Comparison of ENCODE assay signal across 28 cellular contexts in the genomic region with DNA sequence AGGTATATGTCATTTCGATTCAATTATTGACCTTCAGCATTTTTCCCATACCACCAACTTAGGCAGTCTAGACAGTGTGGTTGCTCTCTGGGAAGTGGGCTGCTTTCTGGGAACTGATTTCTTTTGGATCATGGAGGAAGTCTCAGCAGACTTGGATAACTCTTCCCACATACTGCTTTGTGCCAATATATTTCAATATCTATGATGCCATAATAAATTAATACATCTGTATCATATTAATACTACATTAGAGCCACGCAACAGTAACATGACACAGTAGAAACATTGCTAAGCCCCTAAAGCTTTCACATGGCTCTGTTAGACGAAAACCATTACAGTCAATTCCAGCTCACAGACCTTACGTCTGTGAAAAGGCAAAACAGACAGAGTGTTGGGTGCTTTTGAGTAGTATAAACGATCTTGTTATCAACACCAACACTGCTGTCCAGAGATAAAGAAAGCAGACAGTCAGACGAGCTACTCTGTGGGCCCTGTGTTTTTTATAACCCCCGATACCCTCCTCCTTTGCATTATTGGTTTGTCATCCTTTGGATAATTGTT.
DNase-seq lines count a peak whose midpoint lies in the region; TF ChIP-seq lines count a peak whose summit lies in the region.
"Had no signal": no experiment of that assay in that cellular context is flagged by ENCODE, and none has a peak within 500 bp of the region (broad histone marks: within the 10 kb centered on the region; RNA-seq: fewer than 3 reads in every experiment).

No MANE protein-coding gene starts in this region.

- TF ChIP-seq CTCF in Caco-2 (IDR thresholded peaks at IDR 0.05; ENCODE audit: insufficient read depth in 1 of 2, low read depth in 1 of 2, low read length in 1 of 2, severe bottlenecking in 1 of 2, unreplicated experiment in 1 of 2) = no peak
- no peak for TF ChIP-seq CTCF in SK-N-SH (IDR thresholded peaks at IDR 0.05)
- TF ChIP-seq CTCF in endodermal cell (conservative IDR thresholded peaks at IDR 0.05) = no peak
- no peak for TF ChIP-seq CTCF in nephron progenitor cell (IDR thresholded peaks at IDR 0.05)
- no peak for TF ChIP-seq CTCF in ascending aorta (IDR thresholded peaks at IDR 0.05)

- no peaks in the 10 kb centered on the region for H3K9me2 ChIP-seq in SK-N-SH

- peak in 1 of 2 experiments; percentile 89; a peak in 2 of 4 replicates for TF ChIP-seq EP300 in SK-N-SH (IDR thresholded peaks at IDR 0.05; ENCODE audit: borderline replicate concordance in 1 of 2, low read depth in 1 of 2, low read length in 1 of 2)

- H3K9me3 ChIP-seq in Caco-2 = no peaks in the 10 kb centered on the region
- no peaks in the 10 kb centered on the region for H3K9me3 ChIP-seq in SK-N-SH
- H3K9me3 ChIP-seq in endodermal cell (ENCODE audit: control insufficient read depth, low read length) = no peaks in the 10 kb centered on the region
- no peaks in the 10 kb centered on the region for H3K9me3 ChIP-seq in ascending aorta
- H3K9me3 ChIP-seq: A549, body of pancreas, Peyer's patch, sigmoid colon, tibial nerve had no signal

- H3K4me3 ChIP-seq in Caco-2 (ENCODE audit: low read depth, low read length) (no peak overlapping the region), SK-N-SH (ENCODE audit: low read depth in 2 of 2, low read length in 1 of 2) (no peak overlapping the region), endodermal cell (ENCODE audit: low read length) (no peak overlapping the region), ascending aorta (no peak overlapping the region)
- H3K4me3 ChIP-seq: A549, body of pancreas, GM12878, mucosa of descending colon, Peyer's patch, sigmoid colon, tibial nerve had no signal

- H3K36me3 ChIP-seq in Caco-2 (ENCODE audit: control insufficient read depth, insufficient read depth, low read length) (no peaks in the 10 kb centered on the region), SK-N-SH (replicated peaks in 1 of 2; ENCODE audit: control insufficient read depth in 1 of 2, insufficient read depth in 2 of 2, low read length in 1 of 2) (no peaks in the 10 kb centered on the region), endodermal cell (ENCODE audit: control insufficient read depth, insufficient read depth, low read length) (no peaks in the 10 kb centered on the region), ascending aorta (no peaks in the 10 kb centered on the region)
- H3K36me3 ChIP-seq: Peyer's patch, sigmoid colon, tibial nerve had no signal

- H3K4me3 Mint-ChIP-seq in Caco-2 (ENCODE audit: unreplicated experiment) (peak overlapping the region; percentile 46), endodermal cell (no peak overlapping the region), nephron progenitor cell (no peak overlapping the region)
- H3K4me3 Mint-ChIP-seq: activated T-helper 17 cell treated with anti-CD3 and anti-CD28 coated beads, Interleukin-2, amount 50 U/mL, for 72 hours; B cell; H9; neural crest cell had no signal

- no peaks in the 10 kb centered on the region for H3K27me3 ChIP-seq in Caco-2 (replicated peaks; ENCODE audit: control insufficient read depth, insufficient read depth, low read length)
- no peaks in the 10 kb centered on the region for H3K27me3 ChIP-seq in SK-N-SH (ENCODE audit: insufficient read depth)
- H3K27me3 ChIP-seq in endodermal cell (ENCODE audit: control insufficient read depth, insufficient read depth, low read length, poor library complexity, severe bottlenecking) = no peaks in the 10 kb centered on the region
- H3K27me3 ChIP-seq in ascending aorta = no peaks in the 10 kb centered on the region
- H3K27me3 ChIP-seq: body of pancreas, Peyer's patch, sigmoid colon, tibial nerve had no signal

- H3K4me1 Mint-ChIP-seq in Caco-2 (ENCODE audit: low read depth, unreplicated experiment) (peaks cover 7% of the 10 kb centered on the region), endodermal cell (peaks cover 6% of the 10 kb centered on the region), nephron progenitor cell (peaks cover 20% of the 10 kb centered on the region)
- H3K4me1 Mint-ChIP-seq: activated T-helper 17 cell treated with anti-CD3 and anti-CD28 coated beads, Interleukin-2, amount 50 U/mL, for 72 hours had no signal

- peak; percentile 33 for TF ChIP-seq RAD21 in SK-N-SH (IDR thresholded peaks at IDR 0.05; ENCODE audit: low read length)

- H3K4me1 ChIP-seq in Caco-2 = peaks cover 13% of the 10 kb centered on the region; the same call in 1 of the 2 replicates
- peaks cover 0 to 7% of the 10 kb centered on the region in 2 experiments; a peak in 2 of 4 replicates for H3K4me1 ChIP-seq in SK-N-SH (ENCODE audit: control insufficient read depth in 1 of 2, insufficient read depth in 2 of 2, low read depth in 1 of 2, low read length in 1 of 2)
- H3K4me1 ChIP-seq in endodermal cell (ENCODE audit: control insufficient read depth, insufficient read depth, low read length) = no peaks in the 10 kb centered on the region
- H3K4me1 ChIP-seq in ascending aorta = no peaks in the 10 kb centered on the region
- H3K4me1 ChIP-seq: A549, body of pancreas, Peyer's patch, sigmoid colon had no signal

- intact Hi-C loops in Caco-2 (cut with micrococcal nuclease; ENCODE audit: unreplicated experiment) (no loop called here), ascending aorta (cut with DNase I) (no loop called here), posterior cingulate gyrus (cut with DNase I) (no loop called here)

- H4K20me1 ChIP-seq in SK-N-SH (ENCODE audit: insufficient read depth) = no peaks in the 10 kb centered on the region

- no peak overlapping the region for H2AFZ ChIP-seq in SK-N-SH (ENCODE audit: low read depth)

- no peak overlapping the region for H3K4me2 ChIP-seq in SK-N-SH

- H3K9ac ChIP-seq in SK-N-SH (no peak overlapping the region), endodermal cell (ENCODE audit: extremely low read depth, low read length, poor library complexity, severe bottlenecking) (no peak overlapping the region)

- no peaks in the 10 kb centered on the region for H3F3A ChIP-seq in SK-N-SH (replicated peaks; ENCODE audit: insufficient read depth)

- no TSS peak for BruUV-seq in Caco-2 (replicated peaks; lab: Mats Ljungman, UMichigan)

- no peaks in the 10 kb centered on the region for H3K79me2 ChIP-seq in SK-N-SH (ENCODE audit: insufficient read depth)

- no peak for DNase-seq in Caco-2
- DNase-seq in SK-N-SH = peak; percentile 15
- no peak for DNase-seq in endodermal cell
- DNase-seq in nephron progenitor cell = no peak
- no peak for DNase-seq in NCI-H1436 treated with DMSO at 0.1 percent for 48 hours (lab: John Stamatoyannopoulos, UW)
- DNase-seq in ascending aorta (ENCODE audit: low spot score in 2 of 2) = no peak
- DNase-seq in 8988T = no peak
- no peak for DNase-seq in posterior cingulate gyrus
- DNase-seq: activated CD8-positive, alpha-beta memory T cell treated with anti-CD3 and anti-CD28 coated beads, Interleukin-2, amount 50 U/mL, for 4 hours; body of pancreas; COR-L47; DMS79; H9; hypothalamus; Kasumi-1; left ventricle myocardium superior; mucosa of descending colon; NCI-H1694 treated with DMSO at 0.1 percent for 48 hours; NCI-H2171 treated with DMSO at 0.1 percent for 48 hours; Peyer's patch; sigmoid colon had no signal

- WGBS in SK-N-SH (ENCODE audit: low lambda C conversion rate) = 18% methylated on average over 7 of the region's 7 CpGs
- 89 to 93% methylated on average over 6 to 7 of the region's 7 CpGs for WGBS in endodermal cell (ENCODE audit: insufficient coverage in 1 of 2, insufficient read length in 1 of 2), 2 experiments

- CTCF ChIA-PET in Caco-2 (lab: Charles Lee) = no interaction called here
- CTCF ChIA-PET in SK-N-SH (lab: Yijun Ruan, JAX) = interaction anchor here (1.3 kb wide), 2 partner anchors 10 to 31 kb away, joined by 3 to 5 read pairs; no protein-coding TSS in a partner anchor

- H3K9me3 Mint-ChIP-seq in Caco-2 (ENCODE audit: unreplicated experiment) (peaks cover 16% of the 10 kb centered on the region), endodermal cell (no peaks in the 10 kb centered on the region), nephron progenitor cell (no peaks in the 10 kb centered on the region)
- H3K9me3 Mint-ChIP-seq: H9 had no signal

- H3K27me3 Mint-ChIP-seq in Caco-2 (ENCODE audit: insufficient read depth, unreplicated experiment) = no peaks in the 10 kb centered on the region
- no peaks in the 10 kb centered on the region for H3K27me3 Mint-ChIP-seq in endodermal cell (ENCODE audit: insufficient read depth)
- peaks cover 6% of the 10 kb centered on the region for H3K27me3 Mint-ChIP-seq in nephron progenitor cell (ENCODE audit: low read depth, poor library complexity)
- H3K27me3 Mint-ChIP-seq: activated T-helper 17 cell treated with anti-CD3 and anti-CD28 coated beads, Interleukin-2, amount 50 U/mL, for 72 hours; B cell had no signal

- H3K36me3 Mint-ChIP-seq in Caco-2 (ENCODE audit: insufficient read depth, unreplicated experiment) = no peaks in the 10 kb centered on the region
- no peaks in the 10 kb centered on the region for H3K36me3 Mint-ChIP-seq in endodermal cell (ENCODE audit: low read depth)
- H3K36me3 Mint-ChIP-seq in nephron progenitor cell (ENCODE audit: low read depth) = no peaks in the 10 kb centered on the region
- H3K36me3 Mint-ChIP-seq: activated naive CD4-positive, alpha-beta T cell treated with anti-CD3 and anti-CD28 coated beads, Interleukin-2, amount 50 U/mL, for 72 hours had no signal

- no peak overlapping the region for H3K27ac Mint-ChIP-seq in Caco-2 (ENCODE audit: unreplicated experiment)
- H3K27ac Mint-ChIP-seq in endodermal cell = no peak overlapping the region
- peak overlapping the region; percentile 15 for H3K27ac Mint-ChIP-seq in nephron progenitor cell
- H3K27ac Mint-ChIP-seq: activated naive CD4-positive, alpha-beta T cell treated with anti-CD3 and anti-CD28 coated beads, Interleukin-2, amount 50 U/mL, for 72 hours; activated T-helper 17 cell treated with anti-CD3 and anti-CD28 coated beads, Interleukin-2, amount 50 U/mL, for 72 hours; B cell; H9 had no signal

- POLR2A ChIA-PET in Caco-2 (lab: Charles Lee) = no interaction called here
- POLR2A ChIA-PET in SK-N-SH (lab: Yijun Ruan, JAX) = no interaction called here

- H3K27ac ChIP-seq in SK-N-SH (ENCODE audit: low read depth in 2 of 2, low read length in 1 of 2) (peak overlapping the region in 1 of 2 experiments; percentile 80; a peak in 2 of 4 replicates), endodermal cell (ENCODE audit: low read depth, low read length) (peak overlapping the region; percentile 39), ascending aorta (no peak overlapping the region)
- H3K27ac ChIP-seq: A549, body of pancreas, Peyer's patch, sigmoid colon had no signal

TF ChIP-seq in SK-N-SH, 30 proteins besides CTCF, POLR2A, EP300 and RAD21:
- TF ChIP-seq FOXM1 (IDR thresholded peaks at IDR 0.05; ENCODE audit: low read depth) (no peak), GATA2 (CRISPR knock-in tag; IDR thresholded peaks at IDR 0.05) (peak; percentile 63), RCOR1 (IDR thresholded peaks at IDR 0.05; ENCODE audit: low read length) (peak; percentile 40; the same call in 1 of the 2 replicates)
